Comparison of ENCODE assay signal across 8 cellular contexts in the genomic region with DNA sequence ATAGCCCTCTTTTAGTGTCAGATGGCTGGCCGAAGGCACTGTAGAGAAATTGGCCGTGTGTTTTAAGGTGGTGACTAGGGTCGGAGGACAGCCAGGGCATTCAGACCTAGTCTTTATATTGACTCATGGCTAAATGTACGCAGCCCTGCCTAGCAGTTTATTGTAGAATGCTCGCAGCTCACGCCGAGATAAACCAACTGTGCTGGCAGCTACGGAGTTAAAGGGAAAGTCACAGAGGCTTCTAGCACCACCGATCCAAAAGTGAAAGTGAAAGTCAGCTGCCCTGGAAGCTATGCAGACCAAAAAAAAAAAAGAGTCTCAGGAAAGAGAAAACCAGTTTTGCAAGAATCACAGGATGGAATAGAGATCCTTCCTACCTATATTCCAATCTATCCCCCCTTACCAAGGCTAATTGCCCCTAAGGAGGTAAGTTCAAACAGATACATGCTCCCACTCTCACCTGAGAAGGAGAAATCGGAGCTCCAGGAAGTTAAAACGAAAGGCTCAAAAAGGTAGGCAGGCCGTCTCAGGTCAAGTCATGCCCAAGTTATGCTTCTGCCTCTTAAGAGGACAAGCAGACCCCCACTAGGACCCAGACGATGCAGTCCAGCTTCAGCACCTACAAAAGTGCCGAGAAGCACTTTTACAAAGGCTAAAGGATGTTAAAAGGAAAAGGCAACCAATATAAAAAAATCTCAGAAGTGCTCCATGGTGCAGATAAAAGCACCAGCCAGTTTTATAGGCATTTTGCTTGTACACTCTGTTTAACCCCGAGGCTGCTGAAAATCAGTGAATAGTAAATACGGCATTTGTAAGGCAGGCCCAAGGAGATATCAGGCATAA. TPM values are rescaled to one million over a fixed set of nuclear protein-coding genes. Genes with fewer than 3 reads are reported as not detected.
DNase-seq lines count a peak whose midpoint lies in the region; ATAC-seq and TF ChIP-seq lines count a peak whose summit lies in the region.

No MANE protein-coding gene starts in this region.

- in situ Hi-C loops in Caki2 (cut with HindIII; ENCODE audit: low pct_unique_long_range_greater_than_20kb, low sequenced_read_pairs) = no loop called here

- H3K27me3 ChIP-seq in HL-60 (ENCODE audit: insufficient read depth, poor library complexity, severe bottlenecking) = no peaks in the 10 kb centered on the region
- no peaks in the 10 kb centered on the region for H3K27me3 ChIP-seq in OCI-LY1 (ENCODE audit: insufficient read depth, low read length)
- no peaks in the 10 kb centered on the region for H3K27me3 ChIP-seq in naive thymus-derived CD4-positive, alpha-beta T cell (ENCODE audit: control insufficient read depth in 2 of 2, insufficient read depth in 2 of 2, low read length in 2 of 2)
- H3K27me3 ChIP-seq in upper lobe of right lung = no peaks in the 10 kb centered on the region

- no peaks in the 10 kb centered on the region for H4K20me1 ChIP-seq in OCI-LY1 (ENCODE audit: insufficient read depth, low read length)

- H3K9me3 ChIP-seq in OCI-LY1 (ENCODE audit: low read length) = no peaks in the 10 kb centered on the region
- H3K9me3 ChIP-seq in naive thymus-derived CD4-positive, alpha-beta T cell (ENCODE audit: control insufficient read depth in 2 of 3, low read length in 3 of 3) = no peaks in the 10 kb centered on the region
- H3K9me3 ChIP-seq in upper lobe of right lung = no peaks in the 10 kb centered on the region

- peaks cover 0 to 3% (median 0%) of the 10 kb centered on the region in 11 donors for H3K9me3 Mint-ChIP-seq in naive thymus-derived CD4-positive, alpha-beta T cell

- H3K79me2 ChIP-seq in OCI-LY1 (ENCODE audit: insufficient read depth, low read length) = no peaks in the 10 kb centered on the region

- H3K4me2 ChIP-seq in OCI-LY1 (ENCODE audit: low read length) = peak overlapping the region; percentile 80

- peak overlapping the region; percentile 80 for H3K27ac ChIP-seq in HL-60 (replicated peaks)
- H3K27ac ChIP-seq in OCI-LY1 (ENCODE audit: low read depth, low read length, poor library complexity, severe bottlenecking) = peak overlapping the region; percentile 90
- peak overlapping the region; percentile 85 for H3K27ac ChIP-seq in naive thymus-derived CD4-positive, alpha-beta T cell (ENCODE audit: low read depth, low read length)
- peak overlapping the region; percentile 93 for H3K27ac ChIP-seq in upper lobe of right lung

- ATAC-seq in GM21381 (IDR thresholded peaks at IDR 0.05; ENCODE audit: unreplicated experiment) = peak; percentile 47
- peak; percentile 86 for ATAC-seq in naive thymus-derived CD4-positive, alpha-beta T cell
- ATAC-seq in upper lobe of right lung = peak; percentile 80

- H3K4me3 Mint-ChIP-seq in naive thymus-derived CD4-positive, alpha-beta T cell = no peak overlapping the region

- peak overlapping the region; percentile 67 for H3K9ac ChIP-seq in OCI-LY1 (ENCODE audit: low read length)

- peaks cover 0 to 4% (median 3%) of the 10 kb centered on the region in 5 donors for H3K36me3 Mint-ChIP-seq in naive thymus-derived CD4-positive, alpha-beta T cell

- CTCF ChIA-PET in naive thymus-derived CD4-positive, alpha-beta T cell (lab: Charles Lee) = interaction anchor here (2.2 kb wide), 1 partner anchor 197 kb away, joined by 9 read pairs; no protein-coding TSS in a partner anchor

- H2AFZ ChIP-seq in OCI-LY1 (ENCODE audit: low read length) = no peak overlapping the region

- DNase-seq in Caki2 (ENCODE audit: low read depth) (peak; percentile 85), HL-60 (ENCODE audit: low read depth in 1 of 2, low spot score in 1 of 2) (peak in 1 of 2 experiments; percentile 68), fibroblast of pulmonary artery (ENCODE audit: low read depth) (peak; percentile 86), upper lobe of right lung (no peak)
- DNase-seq in activated T-cell treated with anti-CD3 and anti-CD28 coated beads, Interleukin-2, amount 50 U/mL, for 48 hours = peak; percentile 54 to 66
- peak; percentile 20 to 83 (median 77) for DNase-seq in naive thymus-derived CD4-positive, alpha-beta T cell

- no peaks in the 10 kb centered on the region for H3K9me2 ChIP-seq in OCI-LY1 (ENCODE audit: low read depth, low read length)

- peaks cover 0 to 32% (median 0%) of the 10 kb centered on the region in 5 donors for H3K27me3 Mint-ChIP-seq in naive thymus-derived CD4-positive, alpha-beta T cell

- H3K4me1 Mint-ChIP-seq in naive thymus-derived CD4-positive, alpha-beta T cell = peaks cover 6 to 26% (median 13%) of the 10 kb centered on the region in 7 donors

- H3K4me1 ChIP-seq in OCI-LY1 (ENCODE audit: insufficient read depth, low read length, severe bottlenecking) = peaks cover 74% of the 10 kb centered on the region
- H3K4me1 ChIP-seq in naive thymus-derived CD4-positive, alpha-beta T cell (ENCODE audit: control insufficient read depth in 2 of 2, insufficient read depth in 2 of 2, low read length in 2 of 2) = peaks cover 21 to 47% of the 10 kb centered on the region in 2 donors
- peaks cover 22% of the 10 kb centered on the region for H3K4me1 ChIP-seq in upper lobe of right lung

- no peak overlapping the region for H3K27ac Mint-ChIP-seq in naive thymus-derived CD4-positive, alpha-beta T cell

- TF ChIP-seq CTCF in HL-60 (IDR thresholded peaks at IDR 0.05; ENCODE audit: insufficient read depth, low read length) (no peak), OCI-LY1 (IDR thresholded peaks at IDR 0.05; ENCODE audit: low read length) (no peak), fibroblast of pulmonary artery (IDR thresholded peaks at IDR 0.05; ENCODE audit: low read length, missing control alignments) (no peak), upper lobe of right lung (IDR thresholded peaks at IDR 0.05) (no peak)

- H3K4me3 ChIP-seq in HL-60 (replicated peaks; ENCODE audit: insufficient read depth, low read length) (peak overlapping the region; percentile 57), OCI-LY1 (ENCODE audit: low read depth, low read length, poor library complexity, severe bottlenecking) (peak overlapping the region; percentile 60), fibroblast of pulmonary artery (replicated peaks; ENCODE audit: low read depth, low read length) (peak overlapping the region; percentile 59), upper lobe of right lung (peak overlapping the region; percentile 69)
- H3K4me3 ChIP-seq in naive thymus-derived CD4-positive, alpha-beta T cell (ENCODE audit: low read length) = peak overlapping the region; percentile 81

- no peaks in the 10 kb centered on the region for H3F3A ChIP-seq in OCI-LY1 (ENCODE audit: insufficient read depth, low read length)

- POLR2A ChIA-PET in naive thymus-derived CD4-positive, alpha-beta T cell (lab: Charles Lee) = interaction anchor here (0.6 to 1.6 kb wide), 5 partner anchors 152 to 915 kb away, joined by 3 to 7 read pairs (median 5); a partner anchor contains a TSS

- intact Hi-C loops in naive thymus-derived CD4-positive, alpha-beta T cell (cut with micrococcal nuclease) = loop anchor here (1.0 to 10.0 kb wide), 14 partner anchors 150 to 1902 kb away; a partner anchor contains a TSS
- intact Hi-C loops in upper lobe of right lung (cut with DNase I) = no loop called here

- H3K36me3 ChIP-seq in OCI-LY1 (ENCODE audit: insufficient read depth, low read length) = peaks cover 57% of the 10 kb centered on the region
- peaks cover 0 to 6% (median 0%) of the 10 kb centered on the region in 3 experiments for H3K36me3 ChIP-seq in naive thymus-derived CD4-positive, alpha-beta T cell (ENCODE audit: control insufficient read depth in 2 of 3, insufficient read depth in 3 of 3, low read length in 3 of 3)
- H3K36me3 ChIP-seq in upper lobe of right lung = no peaks in the 10 kb centered on the region

RNA-seq across cellular contexts. Expression of a gene that starts 24.8 kb away (rescaled TPM):
- total RNA-seq in Caki2 (2014; rRNA removed; shearing (Covaris generic); ENCODE audit: low replicate concordance) = not detected in 2 replicates
- total RNA-seq in naive thymus-derived CD4-positive, alpha-beta T cell = 10 to 100 TPM in 1 of 5 experiments, 1 to 10 TPM in 3, under 1 TPM in 1; 0.15 to 75.2 (median 5.1) TPM
- polyA plus RNA-seq in naive thymus-derived CD4-positive, alpha-beta T cell = 1 to 10 TPM in 1 of 2 donors, under 1 TPM in 1; 0.62 to 2.7 TPM
- 8.1 TPM for total RNA-seq in upper lobe of right lung

RNA-seq across cellular contexts. Expression of a gene that starts 44.5 kb away (rescaled TPM):
- not detected in 2 replicates for total RNA-seq in Caki2 (2014; rRNA removed; shearing (Covaris generic); ENCODE audit: low replicate concordance)
- 10 to 100 TPM in 1 of 5 experiments, under 1 TPM in 1, not detected in 3; 0.69 to 11.8 TPM for total RNA-seq in naive thymus-derived CD4-positive, alpha-beta T cell
- polyA plus RNA-seq in naive thymus-derived CD4-positive, alpha-beta T cell = not detected
- 1.9 TPM for total RNA-seq in upper lobe of right lung

RNA-seq across cellular contexts. Expression of a gene that starts 55.3 kb away (rescaled TPM):
- total RNA-seq in Caki2 (2014; rRNA removed; shearing (Covaris generic); ENCODE audit: low replicate concordance) = not detected in 2 replicates
- total RNA-seq in naive thymus-derived CD4-positive, alpha-beta T cell = 1 to 10 TPM in 2 of 5 experiments, under 1 TPM in 1, not detected in 2; 0.46 to 7.8 (median 1.6) TPM
- not detected for polyA plus RNA-seq in naive thymus-derived CD4-positive, alpha-beta T cell
- total RNA-seq in upper lobe of right lung = not detected

RNA-seq across cellular contexts. Expression of a gene that starts 57.4 kb away (rescaled TPM):
- not detected in 2 replicates for total RNA-seq in Caki2 (2014; rRNA removed; shearing (Covaris generic); ENCODE audit: low replicate concordance)
- total RNA-seq in naive thymus-derived CD4-positive, alpha-beta T cell = 10 to 100 TPM in 1 of 5 experiments, 1 to 10 TPM in 3, under 1 TPM in 1; 0.92 to 82.5 (median 1.7) TPM
- 1 to 10 TPM in 1 of 2 donors, under 1 TPM in 1; 0.68 to 1.9 TPM for polyA plus RNA-seq in naive thymus-derived CD4-positive, alpha-beta T cell
- total RNA-seq in upper lobe of right lung = 13.3 TPM
